30 cellular contexts compared by ENCODE assay signal in genomic region chr4:188779586-188779985, GRCh38.
DNase-seq lines count a peak whose midpoint lies in the region; ATAC-seq and TF ChIP-seq lines count a peak whose summit lies in the region.
"Had no signal": no experiment of that assay in that cellular context is flagged by ENCODE, and none has a peak within 500 bp of the region (broad histone marks: within the 10 kb centered on the region; RNA-seq: fewer than 3 reads in every experiment).

No MANE protein-coding gene starts in this region.

- no peak overlapping the region for H3K27ac Mint-ChIP-seq in natural killer cell
- H3K27ac Mint-ChIP-seq: activated CD4-positive, alpha-beta T cell treated with anti-CD3 and anti-CD28 coated beads, Interleukin-2, amount 10 ng/mL, durations not matched to agents 24 days and 14 days; CD14-positive monocyte; naive B cell; T-helper 2 cell treated with Interferon-gamma antibody and Interleukin-4, amounts not matched to agents 5 μg/mL and 100 μg/mL, for 36 hours had no signal

- no peaks in the 10 kb centered on the region for H3K36me3 Mint-ChIP-seq in natural killer cell
- H3K36me3 Mint-ChIP-seq: CD14-positive monocyte, naive B cell had no signal

- CTCF ChIA-PET in PC-3 (lab: Charles Lee): no interaction called here

- H3K27ac ChIP-seq in GM23248 (no peak overlapping the region), PC-3 (ENCODE audit: low read length) (no peak overlapping the region), osteoblast (ENCODE audit: low read depth, low read length) (peak overlapping the region; percentile 47), vagina (no peak overlapping the region)
- H3K27ac ChIP-seq: foreskin keratinocyte, left lung, RWPE1, VCaP had no signal

- no peaks in the 10 kb centered on the region for H3K4me1 Mint-ChIP-seq in natural killer cell
- H3K4me1 Mint-ChIP-seq: activated CD4-positive, alpha-beta T cell treated with anti-CD3 and anti-CD28 coated beads, Interleukin-2, amount 10 ng/mL, durations not matched to agents 24 days and 14 days; CD14-positive monocyte; naive B cell had no signal

- no peak overlapping the region for H3K4me3 Mint-ChIP-seq in natural killer cell
- H3K4me3 Mint-ChIP-seq: activated CD4-positive, alpha-beta T cell treated with anti-CD3 and anti-CD28 coated beads, Interleukin-2, amount 10 ng/mL, durations not matched to agents 24 days and 14 days; activated T-cell treated with anti-CD3 and anti-CD28 coated beads, Interleukin-2, amount 50 U/mL, for 4 hours; CD14-positive monocyte; naive B cell; T-helper 2 cell treated with Interferon-gamma antibody and Interleukin-4, amounts not matched to agents 5 μg/mL and 100 μg/mL, for 36 hours had no signal

- H3K4me3 ChIP-seq in GM23248: no peak overlapping the region
- no peak overlapping the region for H3K4me3 ChIP-seq in PC-3 (ENCODE audit: low read length)
- no peak overlapping the region for H3K4me3 ChIP-seq in choroid plexus epithelial cell (ENCODE audit: low read depth, low read length)
- H3K4me3 ChIP-seq in osteoblast (ENCODE audit: insufficient read depth, low read length): no peak overlapping the region
- H3K4me3 ChIP-seq in vagina: no peak overlapping the region
- H3K4me3 ChIP-seq: HAP-1, left lung had no signal

- no peak overlapping the region for H3K4me2 ChIP-seq in GM23248 (ENCODE audit: unreplicated experiment)
- no peak overlapping the region for H3K4me2 ChIP-seq in PC-3 (ENCODE audit: low read length)
- peak overlapping the region; percentile 41 for H3K4me2 ChIP-seq in osteoblast (ENCODE audit: insufficient read depth, low read length)
- H3K4me2 ChIP-seq: SK-N-SH had no signal

- TF ChIP-seq POLR2A in vagina (IDR thresholded peaks at IDR 0.05): no peak

- H3K36me3 ChIP-seq in GM23248 (ENCODE audit: low read depth): no peaks in the 10 kb centered on the region
- H3K36me3 ChIP-seq in PC-3 (ENCODE audit: low read depth, low read length): no peaks in the 10 kb centered on the region
- no peaks in the 10 kb centered on the region for H3K36me3 ChIP-seq in osteoblast (ENCODE audit: insufficient read depth, low read length)
- H3K36me3 ChIP-seq in vagina: no peaks in the 10 kb centered on the region
- H3K36me3 ChIP-seq: HAP-1, left lung had no signal

- POLR2A ChIA-PET in PC-3 (lab: Charles Lee; ENCODE audit: unreplicated experiment): no interaction called here

- no peaks in the 10 kb centered on the region for H3F3A ChIP-seq in GM23248 (ENCODE audit: insufficient read depth)
- H3F3A ChIP-seq in PC-3 (ENCODE audit: low read length, unreplicated experiment): no peaks in the 10 kb centered on the region

- intact Hi-C loops in PC-3 (cut with micrococcal nuclease): no loop called here
- intact Hi-C loops in vagina (cut with DNase I): no loop called here
- intact Hi-C loops in natural killer cell (cut with micrococcal nuclease): no loop called here

- no peaks in the 10 kb centered on the region for H3K27me3 Mint-ChIP-seq in natural killer cell (ENCODE audit: low read depth in 2 of 2)
- H3K27me3 Mint-ChIP-seq: activated CD4-positive, alpha-beta T cell treated with anti-CD3 and anti-CD28 coated beads, Interleukin-2, amount 10 ng/mL, durations not matched to agents 24 days and 14 days; naive B cell had no signal

- in situ Hi-C loops in GM23248 (cut with MboI): no loop called here

- TF ChIP-seq CTCF in PC-3 (conservative IDR thresholded peaks at IDR 0.05; ENCODE audit: low read depth, low read length): no peak
- no peak for TF ChIP-seq CTCF in choroid plexus epithelial cell (conservative IDR thresholded peaks at IDR 0.05; ENCODE audit: low read depth, low read length)
- no peak for TF ChIP-seq CTCF in osteoblast (IDR thresholded peaks at IDR 0.05; ENCODE audit: extremely low read depth, low read depth, low read length)
- no peak for TF ChIP-seq CTCF in vagina (IDR thresholded peaks at IDR 0.05)
- no peak for TF ChIP-seq CTCF in natural killer cell (IDR thresholded peaks at IDR 0.05)

- H2AFZ ChIP-seq in GM23248 (no peak overlapping the region), PC-3 (ENCODE audit: low read length) (no peak overlapping the region), osteoblast (ENCODE audit: low read length) (no peak overlapping the region)

- H3K9me3 ChIP-seq in GM23248 (ENCODE audit: low read depth) (no peaks in the 10 kb centered on the region), PC-3 (ENCODE audit: low read length) (no peaks in the 10 kb centered on the region), osteoblast (ENCODE audit: low read depth, low read length) (no peaks in the 10 kb centered on the region), vagina (no peaks in the 10 kb centered on the region)
- H3K9me3 ChIP-seq: HAP-1, left lung, SK-N-SH had no signal

- no peaks in the 10 kb centered on the region for H3K4me1 ChIP-seq in GM23248 (ENCODE audit: insufficient read depth)
- H3K4me1 ChIP-seq in PC-3 (ENCODE audit: insufficient read depth, low read length): no peaks in the 10 kb centered on the region
- H3K4me1 ChIP-seq in osteoblast (ENCODE audit: insufficient read depth, low read length): peaks cover 24% of the 10 kb centered on the region
- no peaks in the 10 kb centered on the region for H3K4me1 ChIP-seq in vagina
- H3K4me1 ChIP-seq: foreskin keratinocyte, HAP-1, left lung had no signal

- H3K27me3 ChIP-seq in GM23248 (replicated peaks; ENCODE audit: insufficient read depth) (no peaks in the 10 kb centered on the region), PC-3 (ENCODE audit: low read length) (no peaks in the 10 kb centered on the region), osteoblast (ENCODE audit: insufficient read depth, low read length) (no peaks in the 10 kb centered on the region), vagina (no peaks in the 10 kb centered on the region)
- H3K27me3 ChIP-seq: foreskin keratinocyte, left lung had no signal

- H3K79me2 ChIP-seq in GM23248 (ENCODE audit: insufficient read depth): no peaks in the 10 kb centered on the region
- H3K79me2 ChIP-seq in PC-3 (ENCODE audit: low read length): no peaks in the 10 kb centered on the region
- H3K79me2 ChIP-seq in osteoblast (ENCODE audit: insufficient read depth, low read length): no peaks in the 10 kb centered on the region

- peaks cover 6 to 7% of the 10 kb centered on the region in 2 donors for H3K9me3 Mint-ChIP-seq in natural killer cell
- H3K9me3 Mint-ChIP-seq: activated CD4-positive, alpha-beta T cell treated with anti-CD3 and anti-CD28 coated beads, Interleukin-2, amount 10 ng/mL, durations not matched to agents 24 days and 14 days had no signal

- no peaks in the 10 kb centered on the region for H4K20me1 ChIP-seq in GM23248 (ENCODE audit: insufficient read depth)
- H4K20me1 ChIP-seq in PC-3 (ENCODE audit: low read length): no peaks in the 10 kb centered on the region
- no peaks in the 10 kb centered on the region for H4K20me1 ChIP-seq in osteoblast (ENCODE audit: insufficient read depth, low read length)

- H3K9ac ChIP-seq in GM23248 (no peak overlapping the region), PC-3 (ENCODE audit: low read length) (no peak overlapping the region)
- H3K9ac ChIP-seq: SK-N-SH had no signal

- no TSS peak for BruUV-seq in PC-3 (replicated peaks; lab: Mats Ljungman, UMichigan)

- 8 to 11% methylated on average over 3 of the region's 3 CpGs for WGBS in GM23248 (ENCODE audit: low coverage in 1 of 2, low lambda C conversion rate in 2 of 2, missing lambda C conversion rate in 2 of 2), 2 experiments

- no peak for ATAC-seq in PC-3
- ATAC-seq in natural killer cell: no peak
- ATAC-seq: activated T-cell treated with anti-CD3 and anti-CD28 coated beads, Interleukin-2, amount 50 U/mL, for 4 hours; foreskin keratinocyte; left lung had no signal

- H3K9me2 ChIP-seq in GM23248 (ENCODE audit: insufficient read depth) (no peaks in the 10 kb centered on the region), PC-3 (replicated peaks; ENCODE audit: low read length) (no peaks in the 10 kb centered on the region)
- H3K9me2 ChIP-seq: SK-N-SH had no signal

- DNase-seq in GM23248 (peak; percentile 28), PC-3 (peak; percentile 1), choroid plexus epithelial cell (ENCODE audit: low read depth) (peak; percentile 0), osteoblast (ENCODE audit: insufficient read length, low spot score, missing footprints) (no peak), DMS153 (lab: John Stamatoyannopoulos, UW) (no peak), vagina (ENCODE audit: extremely low spot score in 2 of 2) (no peak), natural killer cell (no peak), NCI-H2107 treated with DMSO at 0.1 percent for 48 hours (lab: John Stamatoyannopoulos, UW; ENCODE audit: unreplicated experiment) (no peak)
- DNase-seq: activated CD4-positive, alpha-beta T cell treated with anti-CD3 and anti-CD28 coated beads, Interleukin-2, amount 10 ng/mL, durations not matched to agents 24 days and 14 days; activated naive CD4-positive, alpha-beta T cell; activated T-cell treated with anti-CD3 and anti-CD28 coated beads, Interleukin-2, amount 50 U/mL, for 4 hours; amniotic stem cell; Calu3; caudate nucleus; left lung; naive B cell; NCI-H1436 treated with DMSO at 0.1 percent for 48 hours; NCI-H69; nucleus accumbens; retina; SK-N-SH; stimulated activated CD4-positive, alpha-beta T cell treated with anti-CD3 and anti-CD28 coated beads, Interleukin-12 subunit alpha, Interleukin-12 subunit beta, amount 100 ng/mL, for 4 hours; stimulated activated CD4-positive, alpha-beta T cell treated with anti-CD3 and anti-CD28 coated beads, Interleukin-4, amount 100 ng/mL, for 4 hours; stimulated activated naive CD4-positive, alpha-beta T cell treated with Interleukin-2 at 50 U/mL for 16 hours had no signal

Comparison
In these comparisons a context has a peak if more than half of its experiments do, and no peak if none do; other contexts are left out.
1. DNase-seq: peak in GM23248 (single experiment), PC-3 (single experiment) and choroid plexus epithelial cell (single experiment); none in osteoblast (single experiment), DMS153 (single experiment), vagina (0 of 2), natural killer cell (single experiment) and NCI-H2107 treated with DMSO at 0.1 percent for 48 hours (single experiment).